Comparison of ENCODE assay signal across 8 cellular contexts in the genomic region with DNA sequence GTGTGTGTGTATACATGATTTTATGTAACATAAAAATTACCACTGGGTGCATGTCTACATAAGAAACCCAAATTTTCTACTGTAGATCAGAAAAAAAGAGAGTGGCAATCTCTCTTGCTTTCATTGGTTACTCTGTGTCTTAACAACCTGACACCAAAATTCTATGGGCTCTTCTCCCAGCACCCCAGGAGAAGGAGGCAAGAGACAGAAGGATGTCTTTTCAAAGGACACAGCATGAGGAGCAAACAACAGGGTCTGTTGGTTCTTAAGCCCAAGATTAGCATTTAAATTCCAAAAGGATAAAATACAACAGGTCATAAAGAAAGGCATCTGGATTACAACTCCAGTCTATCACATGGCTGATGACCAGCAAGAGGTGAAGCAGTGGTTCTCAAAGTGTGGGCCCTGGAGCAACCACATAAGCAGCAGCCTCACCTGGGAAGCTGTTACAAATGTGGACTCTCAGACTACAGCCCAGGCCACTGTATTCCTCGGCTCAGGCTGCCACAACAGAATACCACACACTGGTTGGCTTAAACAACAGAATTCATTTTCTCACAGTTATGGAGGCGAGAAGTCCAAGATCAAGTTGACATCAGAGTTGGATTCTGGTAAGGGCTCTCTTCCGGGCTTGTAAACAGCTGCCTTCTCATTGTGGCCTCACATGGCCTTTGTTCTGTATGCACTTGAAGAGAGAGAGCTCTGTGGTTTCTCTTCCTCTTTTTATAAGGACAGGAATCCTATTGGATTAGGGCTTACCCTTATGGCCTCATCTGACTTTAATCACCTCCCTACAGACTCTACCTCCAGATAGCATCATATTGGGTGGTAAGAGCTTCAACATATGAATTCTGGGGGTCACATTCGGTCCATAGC.
DNase-seq lines count a peak whose midpoint lies in the region; ATAC-seq and TF ChIP-seq lines count a peak whose summit lies in the region.

No MANE protein-coding gene starts in this region.

- no peak for TF ChIP-seq CTCF in A673 (conservative IDR thresholded peaks at IDR 0.05; ENCODE audit: low read depth, low read length)

- no peaks in the 10 kb centered on the region for H3K9me3 ChIP-seq in aorta (ENCODE audit: control insufficient read depth, low read length)
- no peaks in the 10 kb centered on the region for H3K9me3 ChIP-seq in A673 (ENCODE audit: low read depth, low read length, poor library complexity, severe bottlenecking)

- no peak overlapping the region for H3K4me3 ChIP-seq in aorta (ENCODE audit: low read length in 2 of 2)
- no peak overlapping the region for H3K4me3 ChIP-seq in A673 (ENCODE audit: low read depth, low read length, poor library complexity, severe bottlenecking)

- H3K36me3 ChIP-seq in aorta (ENCODE audit: control insufficient read depth in 1 of 2, insufficient read depth in 2 of 2, low read length in 1 of 2), result no peaks in the 10 kb centered on the region
- H3K36me3 ChIP-seq in A673 (ENCODE audit: insufficient read depth, low read length, poor library complexity, severe bottlenecking), result no peaks in the 10 kb centered on the region

- DNase-seq in Right ventricle myocardium superior (no peak), Right ventricle myocardium inferior (ENCODE audit: missing footprints) (no peak), SIG-M5 (lab: John Stamatoyannopoulos, UW) (peak; percentile 52), aorta (no peak), A172 (ENCODE audit: low spot score) (no peak), A673 (ENCODE audit: low spot score) (no peak)
- no peak for DNase-seq in NK-92 treated with Interleukin-12 subunit alpha and Interleukin-12 subunit beta, amount 100 ng/mL, for 24 hours (lab: John Stamatoyannopoulos, UW)

- peak; percentile 38 for ATAC-seq in Right ventricle myocardium superior (ENCODE audit: poor library complexity)
- ATAC-seq in Right ventricle myocardium inferior, result no peak
- ATAC-seq in HG03159 (IDR thresholded peaks at IDR 0.05; ENCODE audit: unreplicated experiment), result peak; percentile 87
- ATAC-seq in aorta (ENCODE audit: low FRiP score), result no peak

- BruUV-seq in A673 (replicated peaks; lab: Mats Ljungman, UMichigan), result no TSS peak

- intact Hi-C loops in Right ventricle myocardium superior (cut with DNase I), result no loop called here
- intact Hi-C loops in Right ventricle myocardium inferior (cut with DNase I), result no loop called here
- intact Hi-C loops in aorta (cut with DNase I), result no loop called here
- intact Hi-C loops in A673 (cut with micrococcal nuclease; ENCODE audit: unreplicated experiment), result no loop called here

- POLR2A ChIA-PET in A673 (lab: Charles Lee; ENCODE audit: low non-redundant PET), result no interaction called here

- H3K27ac ChIP-seq in aorta (ENCODE audit: low read depth in 1 of 2, low read length in 2 of 2), result peak overlapping the region; percentile 36 to 48
- no peak overlapping the region for H3K27ac ChIP-seq in A673 (ENCODE audit: low read depth, low read length, poor library complexity, severe bottlenecking)

- CTCF ChIA-PET in A673 (lab: Charles Lee), result no interaction called here

- H3K27me3 ChIP-seq in aorta (ENCODE audit: control insufficient read depth in 1 of 2, insufficient read depth in 2 of 2, low read length in 1 of 2), result no peaks in the 10 kb centered on the region
- no peaks in the 10 kb centered on the region for H3K27me3 ChIP-seq in A673 (replicated peaks; ENCODE audit: insufficient read depth, low read depth, low read length, poor library complexity)

- no peaks in the 10 kb centered on the region for H3K4me1 ChIP-seq in aorta (ENCODE audit: control insufficient read depth in 1 of 2, insufficient read depth in 2 of 2, low read length in 2 of 2)
- no peaks in the 10 kb centered on the region for H3K4me1 ChIP-seq in A673 (ENCODE audit: insufficient read depth, low read length, poor library complexity, severe bottlenecking)

- WGBS in aorta, 2 donors, result 29 to 35% methylated on average over 4 of the region's 4 CpGs

Comparison
In these comparisons a context has a peak if more than half of its experiments do, and no peak if none do; other contexts are left out.
1. ATAC-seq: peak in Right ventricle myocardium superior (single experiment) and HG03159 (single experiment); none in Right ventricle myocardium inferior (single experiment) and aorta (single experiment).